8 cellular contexts compared by ENCODE assay signal in genomic region chr9:117644607-117645244, GRCh38. TPM values are rescaled to one million over a fixed set of nuclear protein-coding genes. Genes with fewer than 3 reads are reported as not detected.
DNase-seq lines count a peak whose midpoint lies in the region; ATAC-seq and TF ChIP-seq lines count a peak whose summit lies in the region.

No MANE protein-coding gene starts in this region.

- peak; percentile 89 for TF ChIP-seq CTCF in GM12875 (IDR thresholded peaks at IDR 0.05; ENCODE audit: borderline replicate concordance, insufficient read depth, low read depth, low read length)
- TF ChIP-seq CTCF in SK-N-SH (IDR thresholded peaks at IDR 0.05), result peak; percentile 98
- TF ChIP-seq CTCF in psoas muscle (IDR thresholded peaks at IDR 0.05), result peak; percentile 96

- no peaks in the 10 kb centered on the region for H3K9me3 ChIP-seq in SK-N-SH
- H3K9me3 ChIP-seq in psoas muscle, result no peaks in the 10 kb centered on the region

- H2AFZ ChIP-seq in SK-N-SH (ENCODE audit: low read depth), result peak overlapping the region; percentile 62

- no peak for TF ChIP-seq EP300 in SK-N-SH (IDR thresholded peaks at IDR 0.05; ENCODE audit: borderline replicate concordance in 1 of 2, low read depth in 1 of 2, low read length in 1 of 2)

- H3K4me1 ChIP-seq in SK-N-SH (ENCODE audit: control insufficient read depth in 1 of 2, insufficient read depth in 2 of 2, low read depth in 1 of 2, low read length in 1 of 2) (peaks cover 0 to 12% of the 10 kb centered on the region in 2 experiments; a peak in 3 of 4 replicates), psoas muscle (no peaks in the 10 kb centered on the region)

- H3K9me2 ChIP-seq in SK-N-SH, result no peaks in the 10 kb centered on the region

- H3K36me3 ChIP-seq in SK-N-SH (replicated peaks in 1 of 2; ENCODE audit: control insufficient read depth in 1 of 2, insufficient read depth in 2 of 2, low read length in 1 of 2) (no peaks in the 10 kb centered on the region), psoas muscle (ENCODE audit: insufficient read depth in 1 of 2, low read depth in 1 of 2) (no peaks in the 10 kb centered on the region)

- no peaks in the 10 kb centered on the region for H4K20me1 ChIP-seq in SK-N-SH (ENCODE audit: insufficient read depth)

- H3K4me3 ChIP-seq in GM12875 (ENCODE audit: low read depth, low read length) (no peak overlapping the region), SK-N-SH (ENCODE audit: low read depth in 2 of 2, low read length in 1 of 2) (peak overlapping the region in 1 of 2 experiments; percentile 35; a peak in 1 of 4 replicates), psoas muscle (peak overlapping the region; percentile 55)

- peak; percentile 97 for TF ChIP-seq RAD21 in SK-N-SH (IDR thresholded peaks at IDR 0.05; ENCODE audit: low read length)

- WGBS in SK-N-SH (ENCODE audit: low lambda C conversion rate), result 13% methylated on average over 10 of the region's 10 CpGs
- 2 to 5% (median 4%) methylated on average over 10 of the region's 10 CpGs for WGBS in psoas muscle, 3 donors

- H3K27me3 ChIP-seq in SK-N-SH (ENCODE audit: insufficient read depth) (no peaks in the 10 kb centered on the region), psoas muscle (ENCODE audit: insufficient read depth in 3 of 3, low read length in 2 of 3) (peaks cover 0 to 30% (median 0%) of the 10 kb centered on the region in 3 donors)

- DNase-seq in NCI-H1092 (lab: John Stamatoyannopoulos, UW) (peak; percentile 54), SK-N-SH (peak; percentile 68), amniotic stem cell (lab: John Stamatoyannopoulos, UW) (peak; percentile 35), left cardiac atrium (peak; percentile 72), psoas muscle (peak; percentile 75 to 82), cortex of kidney (lab: John Stamatoyannopoulos, UW) (no peak)

- no peak overlapping the region for H3K9ac ChIP-seq in SK-N-SH

- H3K4me2 ChIP-seq in SK-N-SH, result peak overlapping the region; percentile 49

- H3K79me2 ChIP-seq in SK-N-SH (ENCODE audit: insufficient read depth), result no peaks in the 10 kb centered on the region

- no peaks in the 10 kb centered on the region for H3F3A ChIP-seq in SK-N-SH (replicated peaks; ENCODE audit: insufficient read depth)

- no peak overlapping the region for H3K27ac ChIP-seq in SK-N-SH (ENCODE audit: low read depth in 2 of 2, low read length in 1 of 2)
- no peak overlapping the region for H3K27ac ChIP-seq in psoas muscle

- intact Hi-C loops in left cardiac atrium (cut with DNase I), result loop anchor here (5.0 to 10.0 kb wide), 2 partner anchors 138 to 530 kb away; no protein-coding TSS in a partner anchor
- intact Hi-C loops in psoas muscle (cut with DNase I), result loop anchor here in 1 of 2 donors (5.0 to 10.0 kb wide), 2 partner anchors 140 to 1862 kb away; no protein-coding TSS in a partner anchor

- POLR2A ChIA-PET in SK-N-SH (lab: Yijun Ruan, JAX), result no interaction called here

- CTCF ChIA-PET in SK-N-SH (lab: Yijun Ruan, JAX), result interaction anchor here (0.7 to 1.7 kb wide), 6 partner anchors 9 to 636 kb away, joined by 3 to 7 read pairs (median 4); no protein-coding TSS in a partner anchor

- ATAC-seq in HG02642 (IDR thresholded peaks at IDR 0.05; ENCODE audit: poor library complexity, unreplicated experiment) (peak; percentile 84), left cardiac atrium (peak; percentile 81 to 82), psoas muscle (peak; percentile 61 to 89 (median 72))

TF ChIP-seq in SK-N-SH, 30 proteins besides CTCF, POLR2A, EP300 and RAD21:
- peak; percentile 86 for TF ChIP-seq SMC3 (IDR thresholded peaks at IDR 0.05; ENCODE audit: low read depth, low read length)
- 0 out of 2 replicates have a peak, but pooled peaks have one; percentile 21 for TF ChIP-seq RCOR1 (IDR thresholded peaks at IDR 0.05; ENCODE audit: low read length)
- TF ChIP-seq, protein P1, sequence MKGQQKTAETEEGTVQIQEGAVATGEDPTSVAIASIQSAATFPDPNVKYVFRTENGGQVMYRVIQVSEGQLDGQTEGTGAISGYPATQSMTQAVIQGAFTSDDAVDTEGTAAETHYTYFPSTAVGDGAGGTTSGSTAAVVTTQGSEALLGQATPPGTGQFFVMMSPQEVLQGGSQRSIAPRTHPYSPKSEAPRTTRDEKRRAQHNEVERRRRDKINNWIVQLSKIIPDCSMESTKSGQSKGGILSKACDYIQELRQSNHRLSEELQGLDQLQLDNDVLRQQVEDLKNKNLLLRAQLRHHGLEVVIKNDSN (IDR thresholded peaks at IDR 0.05; ENCODE audit: borderline replicate concordance, low read depth), result no peak
- peak; percentile 32 for TF ChIP-seq CHD2 (IDR thresholded peaks at IDR 0.05; ENCODE audit: low read length, partially characterized antibody)
- no peak for TF ChIP-seq FOXM1 (IDR thresholded peaks at IDR 0.05; ENCODE audit: low read depth)

RNA-seq across cellular contexts. Expression of gene TLR4, which starts 59.5 kb away (rescaled TPM):
- 0.85 and 1.2 TPM in 2 replicates for polyA plus RNA-seq in SK-N-SH (2012; rRNA removed)
- 1.2 and 1.4 TPM in 2 replicates for polyA plus RNA-seq in SK-N-SH (2012; cell fraction: cytosol; rRNA removed)
- polyA plus RNA-seq in SK-N-SH (2012; cell fraction: nucleus; rRNA removed), result 0.47 and 1.2 TPM in 2 replicates
- total RNA-seq in left cardiac atrium, result 10 to 100 TPM; 19.8 to 22.6 TPM
- total RNA-seq in psoas muscle, result 1 to 10 TPM; 4.8 to 8.3 (median 6.6) TPM
- polyA plus RNA-seq in psoas muscle, result 1 to 10 TPM; 1.5 to 2.7 (median 1.9) TPM
